In genomic region chr9:92669890-92670708, GRCh38 we compare ENCODE assay signal across 8 cellular contexts. TPM values are rescaled to one million over a fixed set of nuclear protein-coding genes. Genes with fewer than 3 reads are reported as not detected.
DNase-seq lines count a peak whose midpoint lies in the region; ATAC-seq, FAIRE-seq and TF ChIP-seq lines count a peak whose summit lies in the region.

TSS of gene IPPK (minus strand) at chr9:92670131. CDS start at chr9:92669988, 143 bp downstream.

- intact Hi-C loops in activated CD4-positive, alpha-beta T cell treated with anti-CD3 and anti-CD28 coated beads for 36 hours (cut with DNase I, micrococcal nuclease): loop anchor here (1.0 to 10.0 kb wide), 10 partner anchors 37 to 1497 kb away; partner anchors contain the start of genes CENPP (in 1 of the 2), FAM120A (in 1 of the 2), FAM120AOS (in 1 of the 2) and IARS1 (in 1 of the 2)
- intact Hi-C loops in kidney (cut with DNase I): no loop called here

- H3K27ac Mint-ChIP-seq in activated CD4-positive, alpha-beta T cell treated with anti-CD3 and anti-CD28 coated beads for 36 hours: peak within 1 kb of the TSS; percentile 93
- peak within 1 kb of the TSS; percentile 96 for H3K27ac Mint-ChIP-seq in chondrocyte (ENCODE audit: unreplicated experiment)

- H3K36me3 ChIP-seq in BE2C (no peaks in the 10 kb centered on the region; the same call in 1 of the 2 replicates), kidney (ENCODE audit: control insufficient read depth in 1 of 2, insufficient read depth in 2 of 2, low read length in 2 of 2) (no peaks in the 10 kb centered on the region)

- H3K4me3 Mint-ChIP-seq in activated CD4-positive, alpha-beta T cell treated with anti-CD3 and anti-CD28 coated beads for 36 hours: peak within 1 kb of the TSS; percentile 96
- peak within 1 kb of the TSS; percentile 90 for H3K4me3 Mint-ChIP-seq in chondrocyte (ENCODE audit: unreplicated experiment)

- H3K4me1 ChIP-seq in BE2C (no peaks in the 10 kb centered on the region), kidney (ENCODE audit: control insufficient read depth in 1 of 2, insufficient read depth in 1 of 2, low read depth in 1 of 2, low read length in 2 of 2) (peaks cover 5 to 11% of the 10 kb centered on the region in 2 donors)

- H3K4me3 ChIP-seq in BE2C (ENCODE audit: low read depth, low read length): peak within 1 kb of the TSS; percentile 94
- peak within 1 kb of the TSS; percentile 89 to 99 for H3K4me3 ChIP-seq in kidney (ENCODE audit: low read length in 2 of 2)

- H3K36me3 Mint-ChIP-seq in activated CD4-positive, alpha-beta T cell treated with anti-CD3 and anti-CD28 coated beads for 36 hours (ENCODE audit: low read depth): peaks cover 9% of the 10 kb centered on the region
- H3K36me3 Mint-ChIP-seq in chondrocyte (ENCODE audit: low read depth): peaks cover 6% of the 10 kb centered on the region

- peaks cover 33% of the 10 kb centered on the region for H3K4me1 Mint-ChIP-seq in activated CD4-positive, alpha-beta T cell treated with anti-CD3 and anti-CD28 coated beads for 36 hours
- H3K4me1 Mint-ChIP-seq in chondrocyte (ENCODE audit: low read depth): peaks cover 45% of the 10 kb centered on the region

- H3K9me3 ChIP-seq in BE2C (no peaks in the 10 kb centered on the region), kidney (ENCODE audit: control insufficient read depth in 1 of 2, low read length in 2 of 2) (no peaks in the 10 kb centered on the region)

- H3K27me3 ChIP-seq in BE2C: no peaks in the 10 kb centered on the region

- CTCF ChIA-PET in activated CD4-positive, alpha-beta T cell treated with anti-CD3 and anti-CD28 coated beads for 36 hours (lab: Charles Lee): interaction anchor here (0.7 to 2.2 kb wide), 7 partner anchors 8 to 592 kb away, joined by 3 to 15 read pairs (median 3); no protein-coding TSS in a partner anchor

- peak; percentile 75 for FAIRE-seq in GM19239 (lab: Jason Lieb, UNC)
- no peak for FAIRE-seq in kidney (lab: Jason Lieb, UNC)

- peak; percentile 90 for ATAC-seq in HG03442 (IDR thresholded peaks at IDR 0.05; ENCODE audit: unreplicated experiment)
- ATAC-seq in activated CD4-positive, alpha-beta T cell treated with anti-CD3 and anti-CD28 coated beads for 36 hours: peak; percentile 94

- H3K9ac ChIP-seq in kidney (ENCODE audit: low read length in 2 of 2): peak within 1 kb of the TSS; percentile 90 to 91

- no peaks in the 10 kb centered on the region for H3K9me3 Mint-ChIP-seq in activated CD4-positive, alpha-beta T cell treated with anti-CD3 and anti-CD28 coated beads for 36 hours (ENCODE audit: low read depth)
- H3K9me3 Mint-ChIP-seq in chondrocyte (ENCODE audit: low read depth): no peaks in the 10 kb centered on the region

- H3K27ac ChIP-seq in kidney (ENCODE audit: low read depth in 2 of 2, low read length in 2 of 2): peak within 1 kb of the TSS; percentile 76 to 87

- POLR2A ChIA-PET in activated CD4-positive, alpha-beta T cell treated with anti-CD3 and anti-CD28 coated beads for 36 hours (lab: Charles Lee): interaction anchor here (0.5 to 1.4 kb wide), 8 partner anchors 93 to 1499 kb away, joined by 3 to 8 read pairs (median 4); partner anchors contain the start of genes BICD2, CENPP and NOL8

- no peaks in the 10 kb centered on the region for H3K27me3 Mint-ChIP-seq in activated CD4-positive, alpha-beta T cell treated with anti-CD3 and anti-CD28 coated beads for 36 hours
- no peaks in the 10 kb centered on the region for H3K27me3 Mint-ChIP-seq in chondrocyte (ENCODE audit: low read depth)

- no peak for TF ChIP-seq CTCF in BE2C (IDR thresholded peaks at IDR 0.05; ENCODE audit: low read depth, low read length)
- TF ChIP-seq CTCF in chondrocyte (IDR thresholded peaks at IDR 0.05): no peak
- TF ChIP-seq CTCF in kidney (IDR thresholded peaks at IDR 0.05; ENCODE audit: borderline replicate concordance, extremely low read depth, insufficient read depth): peak; percentile 22

- DNase-seq in BE2C (peak; percentile 99), GM19239 (ENCODE audit: insufficient read length, low spot score) (peak; percentile 98), NCI-H510A treated with DMSO at 0.1 percent for 48 hours (lab: John Stamatoyannopoulos, UW) (peak; percentile 94), chondrocyte (ENCODE audit: low spot score) (peak; percentile 99), kidney (peak; percentile 99)
- DNase-seq in activated CD4-positive, alpha-beta T cell treated with anti-CD3 and anti-CD28 coated beads for 36 hours: peak; percentile 99
- DNase-seq in stimulated activated CD4-positive, alpha-beta T cell treated with anti-CD3 and anti-CD28 coated beads, Interleukin-15, amount 100 ng/mL, for 1 hour (ENCODE audit: low read depth in 1 of 2, low spot score in 1 of 2): peak; percentile 93 to 97

RNA-seq across cellular contexts. Expression of gene IPPK, which starts in this region (rescaled TPM):
- polyA plus RNA-seq in BE2C (2012; ENCODE audit: insufficient read depth, insufficient read length, low read depth): 17.6 TPM
- 10 to 100 TPM in 1 of 2 experiments, 1 to 10 TPM in 1; 9.9 to 12.2 TPM for total RNA-seq in activated CD4-positive, alpha-beta T cell treated with anti-CD3 and anti-CD28 coated beads for 36 hours
- total RNA-seq in chondrocyte: 8.7 to 9.3 TPM (median 8.9 TPM) in 3 replicates
- 7.3 TPM for total RNA-seq in kidney
- polyA plus RNA-seq in kidney (ENCODE audit: insufficient read depth, low read depth, low replicate concordance): 10.2 TPM

Comparison
In these comparisons a context has a peak if more than half of its experiments do, and no peak if none do; other contexts are left out.
1. Peak in every context shown above with its lines: DNase-seq, ATAC-seq, H3K4me3 ChIP-seq and H3K27ac ChIP-seq.